ENCODE assay signal across 9 cellular contexts in the genomic region with DNA sequence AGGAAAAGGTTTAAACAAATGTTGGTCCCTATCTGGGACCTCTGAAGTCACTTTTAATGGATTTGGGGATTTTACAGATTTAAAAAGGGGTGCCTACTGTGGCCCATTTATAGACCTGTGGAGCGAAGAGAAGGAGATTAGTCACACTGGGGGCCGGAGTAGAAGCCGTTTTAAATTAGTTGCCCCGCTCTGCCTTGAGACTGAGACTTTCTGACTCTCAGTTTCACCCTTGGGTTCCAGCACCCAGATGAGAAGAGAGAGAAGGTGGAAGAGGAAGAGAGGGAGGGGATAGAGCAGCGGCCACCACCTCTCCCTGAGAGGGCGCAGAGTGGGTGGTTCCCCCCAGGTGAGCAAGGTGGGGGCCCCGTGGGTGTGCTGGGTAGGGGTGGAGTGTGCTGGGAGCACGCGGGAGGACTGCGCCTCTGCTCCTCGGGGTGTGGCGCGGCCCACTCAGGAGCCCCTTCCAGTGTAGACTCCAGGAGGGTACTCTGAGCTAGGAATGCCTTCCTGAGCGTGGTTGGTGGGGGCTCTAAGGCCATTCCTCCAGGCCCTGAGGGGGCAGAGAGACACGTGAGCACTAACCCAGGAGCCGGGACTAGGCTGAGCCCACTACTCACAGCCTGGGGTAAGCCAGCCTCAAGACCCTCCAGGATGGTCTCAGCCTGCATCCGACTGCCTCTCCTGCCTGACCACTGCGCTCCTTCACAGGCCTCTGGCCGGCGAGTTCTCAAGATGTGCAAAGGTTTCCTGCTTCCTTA. TPM values are rescaled to one million over a fixed set of nuclear protein-coding genes. Genes with fewer than 3 reads are reported as not detected.
DNase-seq lines count a peak whose midpoint lies in the region; ATAC-seq and TF ChIP-seq lines count a peak whose summit lies in the region.
"Had no signal": no experiment of that assay in that cellular context is flagged by ENCODE, and none has a peak within 500 bp of the region (broad histone marks: within the 10 kb centered on the region; RNA-seq: fewer than 3 reads in every experiment).

No MANE protein-coding gene starts in this region.

- CTCF ChIA-PET in activated B cell treated with CpG ODN at 0.5 μM for 24 hours (lab: Charles Lee) = interaction anchor here (0.6 to 2.2 kb wide), 4 partner anchors 108 to 1202 kb away, joined by 3 to 9 read pairs (median 5); no protein-coding TSS in a partner anchor

- no peaks in the 10 kb centered on the region for H3K36me3 Mint-ChIP-seq in activated naive CD4-positive, alpha-beta T cell treated with anti-CD3 and anti-CD28 coated beads, Interleukin-2, amount 50 U/mL, for 24 hours
- H3K36me3 Mint-ChIP-seq in activated B cell treated with CpG ODN at 0.5 μM for 24 hours (ENCODE audit: low read depth) = no peaks in the 10 kb centered on the region

- ATAC-seq in activated B cell treated with CpG ODN at 0.5 μM for 24 hours (ENCODE audit: low read depth) = no peak
- ATAC-seq in left colon = peak; percentile 6
- peak; percentile 53 for ATAC-seq in stimulated activated naive CD8-positive, alpha-beta T cell treated with anti-CD3 and anti-CD28 coated beads, Interleukin-15, amount 100 ng/mL, for 72 hours
- ATAC-seq in GM19035 (IDR thresholded peaks at IDR 0.05; ENCODE audit: unreplicated experiment) = no peak

- no peaks in the 10 kb centered on the region for H3K9me3 Mint-ChIP-seq in activated naive CD4-positive, alpha-beta T cell treated with anti-CD3 and anti-CD28 coated beads, Interleukin-2, amount 50 U/mL, for 24 hours
- no peaks in the 10 kb centered on the region for H3K9me3 Mint-ChIP-seq in activated B cell treated with CpG ODN at 0.5 μM for 24 hours
- no peaks in the 10 kb centered on the region for H3K9me3 Mint-ChIP-seq in stimulated activated naive CD8-positive, alpha-beta T cell treated with anti-CD3 and anti-CD28 coated beads, Interleukin-15, amount 100 ng/mL, for 72 hours

- POLR2A ChIA-PET in activated B cell treated with CpG ODN at 0.5 μM for 24 hours (lab: Charles Lee) = interaction anchor here (0.6 kb wide), 1 partner anchor 295 kb away, joined by 4 read pairs; no protein-coding TSS in a partner anchor

- in situ Hi-C loops in G401 (cut with HindIII; ENCODE audit: low sequenced_read_pairs) = no loop called here

- intact Hi-C loops in activated B cell treated with CpG ODN at 0.5 μM for 24 hours (cut with micrococcal nuclease) (loop anchor here (5.0 kb wide), 4 partner anchors 436 to 1266 kb away; a partner anchor contains a TSS), left colon (cut with DNase I, micrococcal nuclease) (loop anchor here (5.0 to 10.0 kb wide), 2 partner anchors 106 to 114 kb away; no protein-coding TSS in a partner anchor)

- H3K27me3 Mint-ChIP-seq in activated naive CD4-positive, alpha-beta T cell treated with anti-CD3 and anti-CD28 coated beads, Interleukin-2, amount 50 U/mL, for 24 hours = peaks cover 8% of the 10 kb centered on the region
- H3K27me3 Mint-ChIP-seq in activated B cell treated with CpG ODN at 0.5 μM for 24 hours = peaks cover 16% of the 10 kb centered on the region
- peaks cover 26% of the 10 kb centered on the region for H3K27me3 Mint-ChIP-seq in stimulated activated naive CD8-positive, alpha-beta T cell treated with anti-CD3 and anti-CD28 coated beads, Interleukin-15, amount 100 ng/mL, for 72 hours

- no peak for DNase-seq in activated naive CD4-positive, alpha-beta T cell (lab: John Stamatoyannopoulos, UW)
- DNase-seq in activated B cell treated with CpG ODN at 0.5 μM for 24 hours (no peak), left colon (no peak), cortex of kidney (lab: John Stamatoyannopoulos, UW) (no peak), G401 (ENCODE audit: low spot score) (no peak)
- DNase-seq in stimulated activated naive CD8-positive, alpha-beta T cell treated with anti-CD3 and anti-CD28 coated beads, Interleukin-15, amount 100 ng/mL, for 72 hours = no peak
- DNase-seq: esophagus squamous epithelium had no signal

- peak overlapping the region; percentile 43 for H3K27ac Mint-ChIP-seq in activated naive CD4-positive, alpha-beta T cell treated with anti-CD3 and anti-CD28 coated beads, Interleukin-2, amount 50 U/mL, for 24 hours
- H3K27ac Mint-ChIP-seq in activated B cell treated with CpG ODN at 0.5 μM for 24 hours = no peak overlapping the region
- H3K27ac Mint-ChIP-seq in stimulated activated naive CD8-positive, alpha-beta T cell treated with anti-CD3 and anti-CD28 coated beads, Interleukin-15, amount 100 ng/mL, for 72 hours = peak overlapping the region; percentile 4 to 80

- peaks cover 5% of the 10 kb centered on the region for H3K4me1 Mint-ChIP-seq in activated naive CD4-positive, alpha-beta T cell treated with anti-CD3 and anti-CD28 coated beads, Interleukin-2, amount 50 U/mL, for 24 hours
- H3K4me1 Mint-ChIP-seq in activated B cell treated with CpG ODN at 0.5 μM for 24 hours = peaks cover 9% of the 10 kb centered on the region
- peaks cover 16% of the 10 kb centered on the region for H3K4me1 Mint-ChIP-seq in stimulated activated naive CD8-positive, alpha-beta T cell treated with anti-CD3 and anti-CD28 coated beads, Interleukin-15, amount 100 ng/mL, for 72 hours

- peak overlapping the region; percentile 74 for H3K4me3 Mint-ChIP-seq in activated naive CD4-positive, alpha-beta T cell treated with anti-CD3 and anti-CD28 coated beads, Interleukin-2, amount 50 U/mL, for 24 hours
- H3K4me3 Mint-ChIP-seq in activated B cell treated with CpG ODN at 0.5 μM for 24 hours = peak overlapping the region; percentile 68
- H3K4me3 Mint-ChIP-seq in stimulated activated naive CD8-positive, alpha-beta T cell treated with anti-CD3 and anti-CD28 coated beads, Interleukin-15, amount 100 ng/mL, for 72 hours = peak overlapping the region; percentile 56 to 63

- TF ChIP-seq CTCF in activated B cell treated with CpG ODN at 0.5 μM for 24 hours (IDR thresholded peaks at IDR 0.05) = no peak

RNA-seq across cellular contexts. Expression of a gene that starts 32.6 kb away (rescaled TPM):
- total RNA-seq in activated B cell treated with CpG ODN at 0.5 μM for 24 hours = not detected in 2 replicates
- 1 to 10 TPM; 3.3 to 8.3 TPM for total RNA-seq in left colon
- total RNA-seq in G401 (2014; rRNA removed; shearing (Covaris generic)) = 2.5 and 4.3 TPM in 2 replicates

Comparison
In these comparisons a context has a peak if more than half of its experiments do, and no peak if none do; other contexts are left out.
1. ATAC-seq: peak in left colon (single experiment) and stimulated activated naive CD8-positive, alpha-beta T cell treated with anti-CD3 and anti-CD28 coated beads, Interleukin-15, amount 100 ng/mL, for 72 hours (single experiment); none in activated B cell treated with CpG ODN at 0.5 μM for 24 hours (single experiment) and GM19035 (single experiment).
2. Peak in every context shown above with its lines, with median percentiles within 50 percentile points of each other: H3K4me3 Mint-ChIP-seq.